ENCODE assay signal across 1 cellular context in genomic region chr10:24901686-24902399, GRCh38.
TF ChIP-seq lines count a peak whose summit lies in the region.

No MANE protein-coding gene starts in this region.

TF ChIP-seq in K562, 482 proteins besides CTCF, POLR2A, EP300 and RAD21 (continued from another document and continues in another):
- TF ChIP-seq ARID4B (CRISPR knock-in tag; IDR thresholded peaks at IDR 0.05) (no peak), ZNF445 (CRISPR knock-in tag; IDR thresholded peaks at IDR 0.05; ENCODE audit: low read depth) (no peak), CBFA2T3 (IDR thresholded peaks at IDR 0.05) (peak; percentile 81), ZNF696 (CRISPR knock-in tag; conservative IDR thresholded peaks at IDR 0.05) (no peak), RBM39 (optimal IDR thresholded peaks at IDR 0.05; ENCODE audit: low read depth, low read length) (no peak), TFAP4 (CRISPR knock-in tag; IDR thresholded peaks at IDR 0.05; ENCODE audit: borderline replicate concordance) (peak; percentile 87), DDX20 (tag; IDR thresholded peaks at IDR 0.05; ENCODE audit: low read depth) (no peak), CBX2 (IDR thresholded peaks at IDR 0.05; ENCODE audit: insufficient read depth, low read length, poor library complexity, severe bottlenecking) (no peak), HNRNPH1 (optimal IDR thresholded peaks at IDR 0.05; ENCODE audit: low read depth, low read length) (no peak), SUPT5H (IDR thresholded peaks at IDR 0.05) (no peak), SETDB1 (IDR thresholded peaks at IDR 0.05; ENCODE audit: low read length) (no peak), TAF1 (IDR thresholded peaks at IDR 0.05; ENCODE audit: control insufficient read depth, extremely low read depth, insufficient read depth, low read length, severe bottlenecking) (peak; percentile 31), SMAD1 (IDR thresholded peaks at IDR 0.05; ENCODE audit: low read depth, low read length, partially characterized antibody) (no peak), HDAC8 (tag; IDR thresholded peaks at IDR 0.05) (no peak), ZNF232 (CRISPR knock-in tag; IDR thresholded peaks at IDR 0.05) (no peak), MGA (IDR thresholded peaks at IDR 0.05) (no peak), TEAD4 (IDR thresholded peaks at IDR 0.05; ENCODE audit: low read length) (0 out of 2 replicates have a peak, but pooled peaks have one; percentile 36), TEAD4 (CRISPR knock-in tag; IDR thresholded peaks at IDR 0.05; ENCODE audit: borderline replicate concordance) (no peak), MED1 (CRISPR knock-in tag; IDR thresholded peaks at IDR 0.05; ENCODE audit: borderline replicate concordance) (no peak), KLF13 (tag; IDR thresholded peaks at IDR 0.05; ENCODE audit: borderline replicate concordance, low read depth) (no peak), MYBL2 (IDR thresholded peaks at IDR 0.05; ENCODE audit: low read depth) (no peak), MYBL2 (CRISPR knock-in tag; IDR thresholded peaks at IDR 0.05; ENCODE audit: borderline replicate concordance) (no peak), DPF2 (IDR thresholded peaks at IDR 0.05) (peak; percentile 94), KLF1 (tag; IDR thresholded peaks at IDR 0.05) (no peak), TCF7 (IDR thresholded peaks at IDR 0.05; ENCODE audit: borderline replicate concordance) (no peak), NFIC (IDR thresholded peaks at IDR 0.05) (peak; percentile 97), LEF1 (IDR thresholded peaks at IDR 0.05) (peak; percentile 66; the same call in 1 of the 2 replicates), PTRF (tag; IDR thresholded peaks at IDR 0.05) (no peak), RBM15 (IDR thresholded peaks at IDR 0.05; ENCODE audit: insufficient read depth, low read length) (no peak), NCOR1 (IDR thresholded peaks at IDR 0.05) (peak; percentile 73), U2AF1 (optimal IDR thresholded peaks at IDR 0.05; ENCODE audit: low read depth, low read length) (no peak)
- TF ChIP-seq, protein P1, sequence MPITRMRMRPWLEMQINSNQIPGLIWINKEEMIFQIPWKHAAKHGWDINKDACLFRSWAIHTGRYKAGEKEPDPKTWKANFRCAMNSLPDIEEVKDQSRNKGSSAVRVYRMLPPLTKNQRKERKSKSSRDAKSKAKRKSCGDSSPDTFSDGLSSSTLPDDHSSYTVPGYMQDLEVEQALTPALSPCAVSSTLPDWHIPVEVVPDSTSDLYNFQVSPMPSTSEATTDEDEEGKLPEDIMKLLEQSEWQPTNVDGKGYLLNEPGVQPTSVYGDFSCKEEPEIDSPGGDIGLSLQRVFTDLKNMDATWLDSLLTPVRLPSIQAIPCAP (CRISPR knock-in tag; IDR thresholded peaks at IDR 0.05; ENCODE audit: borderline replicate concordance), result no peak
- TF ChIP-seq, protein P2, sequence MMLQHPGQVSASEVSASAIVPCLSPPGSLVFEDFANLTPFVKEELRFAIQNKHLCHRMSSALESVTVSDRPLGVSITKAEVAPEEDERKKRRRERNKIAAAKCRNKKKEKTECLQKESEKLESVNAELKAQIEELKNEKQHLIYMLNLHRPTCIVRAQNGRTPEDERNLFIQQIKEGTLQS (IDR thresholded peaks at IDR 0.05), result peak; percentile 91
- TF ChIP-seq, protein P2 (CRISPR knock-in tag; conservative IDR thresholded peaks at IDR 0.05), result no peak
- TF ChIP-seq, protein P3, sequence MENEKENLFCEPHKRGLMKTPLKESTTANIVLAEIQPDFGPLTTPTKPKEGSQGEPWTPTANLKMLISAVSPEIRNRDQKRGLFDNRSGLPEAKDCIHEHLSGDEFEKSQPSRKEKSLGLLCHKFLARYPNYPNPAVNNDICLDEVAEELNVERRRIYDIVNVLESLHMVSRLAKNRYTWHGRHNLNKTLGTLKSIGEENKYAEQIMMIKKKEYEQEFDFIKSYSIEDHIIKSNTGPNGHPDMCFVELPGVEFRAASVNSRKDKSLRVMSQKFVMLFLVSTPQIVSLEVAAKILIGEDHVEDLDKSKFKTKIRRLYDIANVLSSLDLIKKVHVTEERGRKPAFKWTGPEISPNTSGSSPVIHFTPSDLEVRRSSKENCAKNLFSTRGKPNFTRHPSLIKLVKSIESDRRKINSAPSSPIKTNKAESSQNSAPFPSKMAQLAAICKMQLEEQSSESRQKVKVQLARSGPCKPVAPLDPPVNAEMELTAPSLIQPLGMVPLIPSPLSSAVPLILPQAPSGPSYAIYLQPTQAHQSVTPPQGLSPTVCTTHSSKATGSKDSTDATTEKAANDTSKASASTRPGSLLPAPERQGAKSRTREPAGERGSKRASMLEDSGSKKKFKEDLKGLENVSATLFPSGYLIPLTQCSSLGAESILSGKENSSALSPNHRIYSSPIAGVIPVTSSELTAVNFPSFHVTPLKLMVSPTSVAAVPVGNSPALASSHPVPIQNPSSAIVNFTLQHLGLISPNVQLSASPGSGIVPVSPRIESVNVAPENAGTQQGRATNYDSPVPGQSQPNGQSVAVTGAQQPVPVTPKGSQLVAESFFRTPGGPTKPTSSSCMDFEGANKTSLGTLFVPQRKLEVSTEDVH (IDR thresholded peaks at IDR 0.05; ENCODE audit: low read depth, partially characterized antibody), result no peak
- TF ChIP-seq, protein P4, sequence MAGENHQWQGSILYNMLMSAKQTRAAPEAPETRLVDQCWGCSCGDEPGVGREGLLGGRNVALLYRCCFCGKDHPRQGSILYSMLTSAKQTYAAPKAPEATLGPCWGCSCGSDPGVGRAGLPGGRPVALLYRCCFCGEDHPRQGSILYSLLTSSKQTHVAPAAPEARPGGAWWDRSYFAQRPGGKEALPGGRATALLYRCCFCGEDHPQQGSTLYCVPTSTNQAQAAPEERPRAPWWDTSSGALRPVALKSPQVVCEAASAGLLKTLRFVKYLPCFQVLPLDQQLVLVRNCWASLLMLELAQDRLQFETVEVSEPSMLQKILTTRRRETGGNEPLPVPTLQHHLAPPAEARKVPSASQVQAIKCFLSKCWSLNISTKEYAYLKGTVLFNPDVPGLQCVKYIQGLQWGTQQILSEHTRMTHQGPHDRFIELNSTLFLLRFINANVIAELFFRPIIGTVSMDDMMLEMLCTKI (IDR thresholded peaks at IDR 0.05; ENCODE audit: partially characterized antibody), result no peak
